Comparison of ENCODE assay signal across 8 cellular contexts in genomic region chr16:56632160-56632847, GRCh38. TPM values are rescaled to one million over a fixed set of nuclear protein-coding genes. Genes with fewer than 3 reads are reported as not detected.
DNase-seq lines count a peak whose midpoint lies in the region; ATAC-seq, FAIRE-seq and TF ChIP-seq lines count a peak whose summit lies in the region.

MT1M (plus strand) TSS chr16:56632659; CDS start chr16:56632732, 73 bp downstream.

- no peak within 1 kb of the TSS for H3K9ac ChIP-seq in H1 (replicated peaks in 1 of 4; ENCODE audit: extremely low read depth in 1 of 4, low read depth in 3 of 4, low read length in 3 of 4)

- peaks cover 14 to 28% of the 10 kb centered on the region in 2 experiments for H4K20me1 ChIP-seq in H1 (replicated peaks in 1 of 2; ENCODE audit: control insufficient read depth in 1 of 2, insufficient read depth in 2 of 2, low read length in 2 of 2)

- H3K36me3 ChIP-seq in H1 (ENCODE audit: control insufficient read depth in 2 of 4, insufficient read depth in 4 of 4, low read length in 3 of 4) (no peaks in the 10 kb centered on the region; a peak in 1 of 8 replicates), mesodermal cell (ENCODE audit: control insufficient read depth, insufficient read depth, low read length) (no peaks in the 10 kb centered on the region), tibial nerve (no peaks in the 10 kb centered on the region)

- peaks cover 22% of the 10 kb centered on the region for H3K4me1 Mint-ChIP-seq in activated naive CD4-positive, alpha-beta T cell treated with anti-CD3 and anti-CD28 coated beads, Interleukin-2, amount 50 U/mL, for 24 hours

- H3K56ac ChIP-seq in H1 (replicated peaks; ENCODE audit: insufficient read length, low read depth, low read length) = no peak within 1 kb of the TSS

- no peak for DNase-seq in activated naive CD4-positive, alpha-beta T cell treated with Interleukin-2 at 50 U/mL for 16 hours
- peak in 1 of 2 experiments; percentile 75 for DNase-seq in H1 (ENCODE audit: low read depth in 1 of 2, low spot score in 2 of 2)
- DNase-seq in tibial nerve (ENCODE audit: low spot score in 2 of 2) = no peak
- DNase-seq in NCI-H2171 treated with DMSO at 0.1 percent for 48 hours (lab: John Stamatoyannopoulos, UW) = no peak
- DNase-seq in mucosa of gallbladder (ENCODE audit: low spot score) = no peak

- TF ChIP-seq CTCF in H1 (IDR thresholded peaks at IDR 0.05; ENCODE audit: control extremely low read depth in 1 of 3, insufficient read depth in 1 of 3, low read depth in 1 of 3, low read length in 3 of 3) (no peak), tibial nerve (IDR thresholded peaks at IDR 0.05) (peak in 1 of 5 experiments; percentile 23)

- TF ChIP-seq POLR2A in H1 (IDR thresholded peaks at IDR 0.05; ENCODE audit: control extremely low read depth in 1 of 2, low read depth in 2 of 2, low read length in 2 of 2) = no peak
- peak; percentile 47 to 56 for TF ChIP-seq POLR2A in tibial nerve (IDR thresholded peaks at IDR 0.05)

- H3K4me3 ChIP-seq in H1 (ENCODE audit: extremely low read depth in 1 of 4, insufficient read depth in 2 of 4, low read depth in 3 of 4, low read length in 4 of 4) (peak within 1 kb of the TSS; percentile 22 to 56 (median 32); a peak in 6 of 8 replicates), mesodermal cell (ENCODE audit: extremely low read depth, insufficient read depth, low read length, poor library complexity, severe bottlenecking) (peak within 1 kb of the TSS; percentile 24), tibial nerve (peak within 1 kb of the TSS; percentile 38 to 60 (median 50))

- H3K4me2 ChIP-seq in H1 (ENCODE audit: insufficient read depth in 1 of 2, low read depth in 2 of 2, low read length in 2 of 2) = peak within 1 kb of the TSS; percentile 68 to 72

- H3K9me3 Mint-ChIP-seq in activated naive CD4-positive, alpha-beta T cell treated with anti-CD3 and anti-CD28 coated beads, Interleukin-2, amount 50 U/mL, for 24 hours = no peaks in the 10 kb centered on the region

- H4K91ac ChIP-seq in H1 (replicated peaks; ENCODE audit: insufficient read length, low read length) = no peak within 1 kb of the TSS

- H3K4me1 ChIP-seq in H1 (replicated peaks in 1 of 4; ENCODE audit: control insufficient read depth in 3 of 4, insufficient read depth in 4 of 4, low read length in 3 of 4) (peaks cover 0 to 12% (median 5%) of the 10 kb centered on the region in 4 experiments; a peak in 6 of 7 replicates), mesodermal cell (ENCODE audit: control insufficient read depth, insufficient read depth, low read length, poor library complexity, severe bottlenecking) (peaks cover 11% of the 10 kb centered on the region), tibial nerve (peaks cover 0 to 61% (median 13%) of the 10 kb centered on the region in 4 donors)

- TF ChIP-seq EP300 in H1 (IDR thresholded peaks at IDR 0.05; ENCODE audit: borderline replicate concordance in 1 of 2, low read depth in 2 of 2, low read length in 2 of 2) (no peak), tibial nerve (IDR thresholded peaks at IDR 0.05) (peak; percentile 45 to 93)

- peaks cover 87 to 98% (median 96%) of the 10 kb centered on the region in 4 experiments for H3K27me3 ChIP-seq in H1 (replicated peaks in 1 of 4; ENCODE audit: control insufficient read depth in 3 of 4, extremely low read depth in 1 of 4, insufficient read depth in 3 of 4, low read length in 3 of 4)
- peaks cover 0 to 24% of the 10 kb centered on the region in 2 donors for H3K27me3 ChIP-seq in tibial nerve

- 1% methylated on average over 39 of the region's 61 CpGs; no CpG with 5 or more reads in 1 of the 2 experiments for WGBS in H1 (ENCODE audit: extremely low coverage in 1 of 2, insufficient coverage in 1 of 2, insufficient read length in 1 of 2, insufficient replicate concordance in 2 of 2, low coverage in 1 of 2, low lambda C conversion rate in 2 of 2, missing lambda C conversion rate in 1 of 2), 2 experiments
- 1% methylated on average over 52 to 55 of the region's 61 CpGs for WGBS in mesodermal cell (ENCODE audit: insufficient coverage in 2 of 2), 2 experiments
- WGBS in tibial nerve, 2 donors = 0 to 1% methylated on average over 27 to 55 of the region's 61 CpGs

- POLR2A ChIA-PET in H1 (lab: Charles Lee; ENCODE audit: partially characterized antibody) = interaction anchor here (0.6 to 2.2 kb wide), 4 partner anchors 10 to 41 kb away, joined by 3 to 8 read pairs (median 4); partner anchors contain the start of genes MT1G and MT1H

- ATAC-seq in GM19035 (IDR thresholded peaks at IDR 0.05; ENCODE audit: unreplicated experiment) = no peak

- H2BK120ac ChIP-seq in H1 (replicated peaks; ENCODE audit: low read depth, low read length) = no peak within 1 kb of the TSS

- no peaks in the 10 kb centered on the region for H3K79me2 ChIP-seq in H1 (ENCODE audit: control insufficient read depth in 1 of 2, insufficient read depth in 2 of 2, low read length in 2 of 2)

- no peak within 1 kb of the TSS for H2AFZ ChIP-seq in H1 (ENCODE audit: low read length)

- H2BK15ac ChIP-seq in H1 (ENCODE audit: low read length) = no peak within 1 kb of the TSS; the same call in 1 of the 2 replicates

- H2BK12ac ChIP-seq in H1 (ENCODE audit: low read depth, low read length) = no peak within 1 kb of the TSS

- peak within 1 kb of the TSS; percentile 78 for H3K4me3 Mint-ChIP-seq in activated naive CD4-positive, alpha-beta T cell treated with anti-CD3 and anti-CD28 coated beads, Interleukin-2, amount 50 U/mL, for 24 hours

- H2AK5ac ChIP-seq in H1 (ENCODE audit: low read depth, low read length) = no peak within 1 kb of the TSS

- TF ChIP-seq RAD21 in H1 (IDR thresholded peaks at IDR 0.05 in 1 of 2, conservative IDR thresholded peaks at IDR 0.05 in 1 of 2; ENCODE audit: low read depth in 2 of 2, low read length in 2 of 2) = no peak

- H3K79me1 ChIP-seq in H1 (ENCODE audit: low read depth, low read length) = no peaks in the 10 kb centered on the region

- no peak within 1 kb of the TSS for H3K27ac Mint-ChIP-seq in activated naive CD4-positive, alpha-beta T cell treated with anti-CD3 and anti-CD28 coated beads, Interleukin-2, amount 50 U/mL, for 24 hours

- H2BK5ac ChIP-seq in H1 (ENCODE audit: low read depth, low read length) = peak within 1 kb of the TSS; percentile 44; the same call in 1 of the 2 replicates

- H3K4ac ChIP-seq in H1 (replicated peaks; ENCODE audit: insufficient read length, low read depth, low read length) = no peak within 1 kb of the TSS

- H3K23ac ChIP-seq in H1 (ENCODE audit: insufficient read length) = no peak within 1 kb of the TSS

- H4K8ac ChIP-seq in H1 (ENCODE audit: extremely low read depth, insufficient read depth, low read length) = no peak within 1 kb of the TSS

- no peak within 1 kb of the TSS for H3K14ac ChIP-seq in H1 (ENCODE audit: insufficient read length)

- H3K36me3 Mint-ChIP-seq in activated naive CD4-positive, alpha-beta T cell treated with anti-CD3 and anti-CD28 coated beads, Interleukin-2, amount 50 U/mL, for 24 hours = no peaks in the 10 kb centered on the region

- no peak for FAIRE-seq in H1 (lab: Jason Lieb, UNC)

- H3K27me3 Mint-ChIP-seq in activated naive CD4-positive, alpha-beta T cell treated with anti-CD3 and anti-CD28 coated beads, Interleukin-2, amount 50 U/mL, for 24 hours = peaks cover 44% of the 10 kb centered on the region

- CTCF ChIA-PET in H1 (lab: Charles Lee; ENCODE audit: partially characterized antibody) = interaction anchor here (1.0 to 3.1 kb wide), 4 partner anchors 14 to 70 kb away, joined by 3 to 12 read pairs (median 4); no protein-coding TSS in a partner anchor

- H4K5ac ChIP-seq in H1 (ENCODE audit: insufficient read length, low read depth, low read length) = no peak within 1 kb of the TSS

- H3K9me3 ChIP-seq in H1 (ENCODE audit: insufficient read depth in 2 of 2, low read depth in 1 of 2, low read length in 1 of 2) (no peaks in the 10 kb centered on the region), mesodermal cell (ENCODE audit: control insufficient read depth, low read length) (no peaks in the 10 kb centered on the region), tibial nerve (no peaks in the 10 kb centered on the region)

- H3K23me2 ChIP-seq in H1 (ENCODE audit: low read depth, low read length) = peaks cover 4% of the 10 kb centered on the region; the same call in 1 of the 2 replicates

- H2BK20ac ChIP-seq in H1 (ENCODE audit: low read length) = no peak within 1 kb of the TSS; the same call in 1 of the 2 replicates

- peak within 1 kb of the TSS; percentile 62 for H3K18ac ChIP-seq in H1 (ENCODE audit: extremely low read depth, low read length)

- H3K27ac ChIP-seq in H1 (ENCODE audit: low read depth, low read length) (no peak within 1 kb of the TSS), mesodermal cell (ENCODE audit: low read depth, low read length, severe bottlenecking) (no peak within 1 kb of the TSS), tibial nerve (peak within 1 kb of the TSS; percentile 47 to 94 (median 84))

TF ChIP-seq in H1, 55 proteins besides CTCF, POLR2A, EP300 and RAD21:
- TF ChIP-seq SUZ12 (IDR thresholded peaks at IDR 0.05; ENCODE audit: low read length) (peak; percentile 94), TBP (IDR thresholded peaks at IDR 0.05; ENCODE audit: low read depth, low read length) (no peak), PHF8 (conservative IDR thresholded peaks at IDR 0.05; ENCODE audit: low read depth, low read length) (no peak), ASH2L (IDR thresholded peaks at IDR 0.05; ENCODE audit: low read length) (peak; percentile 40), EZH2 (IDR thresholded peaks at IDR 0.05; ENCODE audit: low read depth, low read length, severe bottlenecking) (peak; percentile 95), CHD2 (IDR thresholded peaks at IDR 0.05; ENCODE audit: low read length) (no peak)

RNA-seq across cellular contexts. Expression of gene MT1M, which starts in this region (rescaled TPM):
- not detected in 2 replicates for total RNA-seq in H1 (2021; fragmentation: NEBNext Ultra II Directional; extraction: Animal tissue kit (Norgen Biotek cat#: 25700))
- polyA plus RNA-seq in H1 (2011; rRNA removed) = 1.7 and 2.1 TPM in 2 replicates
- polyA plus RNA-seq in H1 (2011; cell fraction: cytosol; rRNA removed) = 1.4 TPM
- polyA plus RNA-seq in H1 (2011; cell fraction: nucleus; rRNA removed) = 2.3 TPM
- polyA plus RNA-seq in H1 (2012, experiment 1 of 2) = 2.2 to 7.4 TPM (median 3.0 TPM) in 4 replicates
- 3.1 TPM for polyA plus RNA-seq in H1 (2012, experiment 2 of 2)
- 7.4 TPM for polyA plus RNA-seq in H1 (2013, experiment 1 of 2)
- polyA plus RNA-seq in H1 (2013, experiment 2 of 2) = 7.4 TPM
- 0.73 and 0.93 TPM in 2 replicates for polyA minus RNA-seq in H1 (2011; rRNA and poly(A)+ RNA removed)
- polyA minus RNA-seq in H1 (2011; cell fraction: cytosol; rRNA and poly(A)+ RNA removed) = not detected
- not detected for polyA minus RNA-seq in H1 (2011; cell fraction: nucleus; rRNA and poly(A)+ RNA removed)
- polyA plus RNA-seq in mesodermal cell (2013, experiment 1 of 2) = not detected
- polyA plus RNA-seq in mesodermal cell (2013, experiment 2 of 2) = not detected
- total RNA-seq in tibial nerve = 100 to 1,000 TPM in 1 of 4 donors, 10 to 100 TPM in 3; 38.5 to 103 (median 53.2) TPM
- 4.6 TPM for total RNA-seq in mucosa of gallbladder

Comparison
In these comparisons a context has a peak if more than half of its experiments do, and no peak if none do; other contexts are left out.
1. H3K27ac ChIP-seq: peak in tibial nerve (4 of 4); none in H1 (single experiment) and mesodermal cell (single experiment).
2. POLR2A ChIP-seq: peak in tibial nerve (2 of 2); none in H1 (0 of 2).
3. Peak in every context shown above with its lines, with median percentiles within 50 percentile points of each other: H3K4me3 ChIP-seq.